9 cellular contexts compared by ENCODE assay signal in genomic region chr12:20946732-20947131, GRCh38.
DNase-seq lines count a peak whose midpoint lies in the region; ATAC-seq, FAIRE-seq and TF ChIP-seq lines count a peak whose summit lies in the region.
"Had no signal": no experiment of that assay in that cellular context is flagged by ENCODE, and none has a peak within 500 bp of the region (broad histone marks: within the 10 kb centered on the region; RNA-seq: fewer than 3 reads in every experiment).

No MANE protein-coding gene starts in this region.

- intact Hi-C loops in pancreas (cut with DNase I), result loop anchor here in 2 of 3 donors (5.0 kb wide), 2 partner anchors 121 to 221 kb away; no protein-coding TSS in a partner anchor

- no peaks in the 10 kb centered on the region for H3K4me1 ChIP-seq in pancreas

- H3K9me3 ChIP-seq in pancreas, result no peaks in the 10 kb centered on the region

- ATAC-seq in pancreas (peak in 3 of 4 donors; percentile 56 to 75 (median 68)), GM19324 (IDR thresholded peaks at IDR 0.05; ENCODE audit: low FRiP score, unreplicated experiment) (no peak), HG03196 (IDR thresholded peaks at IDR 0.05; ENCODE audit: unreplicated experiment) (no peak)

- no peaks in the 10 kb centered on the region for H3K36me3 ChIP-seq in pancreas

- no peaks in the 10 kb centered on the region for H3K27me3 ChIP-seq in pancreas

- H3K4me3 ChIP-seq in pancreas, result no peak overlapping the region

- 32 to 42% methylated on average over 5 of the region's 5 CpGs for WGBS in pancreas, 2 donors

- no peak overlapping the region for H3K27ac ChIP-seq in pancreas

- FAIRE-seq in pancreas (lab: Jason Lieb, UNC), result no peak
- FAIRE-seq: colon had no signal

- DNase-seq in stimulated activated CD4-positive, alpha-beta T cell treated with anti-CD3 and anti-CD28 coated beads, TNF-alpha, amount 100 ng/mL, for 48 hours (ENCODE audit: low read depth in 3 of 3), result peak in 2 of 3 donors; percentile 0 to 7
- DNase-seq in stimulated activated CD4-positive, alpha-beta T cell treated with anti-CD3 and anti-CD28 coated beads, Interleukin-4, amount 100 ng/mL, for 1 hour, result no peak
- peak; percentile 16 to 24 for DNase-seq in Kasumi-1 (lab: John Stamatoyannopoulos, UW)
- DNase-seq in astrocyte of the hippocampus (ENCODE audit: low read depth, low spot score), result peak; percentile 19
- peak in 3 of 6 donors; percentile 19 to 38 (median 29) for DNase-seq in pancreas
- no peak for DNase-seq in dedifferentiated amniotic fluid mesenchymal stem cell (ENCODE audit: extremely low spot score)

- TF ChIP-seq CTCF in pancreas (IDR thresholded peaks at IDR 0.05), result peak in 3 of 4 donors; percentile 29 to 47 (median 43)

Comparison
In these comparisons a context has a peak if more than half of its experiments do, and no peak if none do; other contexts are left out.
1. DNase-seq: peak in stimulated activated CD4-positive, alpha-beta T cell treated with anti-CD3 and anti-CD28 coated beads, TNF-alpha, amount 100 ng/mL, for 48 hours (2 of 3), Kasumi-1 (2 of 2) and astrocyte of the hippocampus (single experiment); none in stimulated activated CD4-positive, alpha-beta T cell treated with anti-CD3 and anti-CD28 coated beads, Interleukin-4, amount 100 ng/mL, for 1 hour (single experiment) and dedifferentiated amniotic fluid mesenchymal stem cell (single experiment).
2. ATAC-seq: peak in pancreas (3 of 4); none in GM19324 (single experiment) and HG03196 (single experiment).